ENCODE assay signal across 1 cellular context in the genomic region with DNA sequence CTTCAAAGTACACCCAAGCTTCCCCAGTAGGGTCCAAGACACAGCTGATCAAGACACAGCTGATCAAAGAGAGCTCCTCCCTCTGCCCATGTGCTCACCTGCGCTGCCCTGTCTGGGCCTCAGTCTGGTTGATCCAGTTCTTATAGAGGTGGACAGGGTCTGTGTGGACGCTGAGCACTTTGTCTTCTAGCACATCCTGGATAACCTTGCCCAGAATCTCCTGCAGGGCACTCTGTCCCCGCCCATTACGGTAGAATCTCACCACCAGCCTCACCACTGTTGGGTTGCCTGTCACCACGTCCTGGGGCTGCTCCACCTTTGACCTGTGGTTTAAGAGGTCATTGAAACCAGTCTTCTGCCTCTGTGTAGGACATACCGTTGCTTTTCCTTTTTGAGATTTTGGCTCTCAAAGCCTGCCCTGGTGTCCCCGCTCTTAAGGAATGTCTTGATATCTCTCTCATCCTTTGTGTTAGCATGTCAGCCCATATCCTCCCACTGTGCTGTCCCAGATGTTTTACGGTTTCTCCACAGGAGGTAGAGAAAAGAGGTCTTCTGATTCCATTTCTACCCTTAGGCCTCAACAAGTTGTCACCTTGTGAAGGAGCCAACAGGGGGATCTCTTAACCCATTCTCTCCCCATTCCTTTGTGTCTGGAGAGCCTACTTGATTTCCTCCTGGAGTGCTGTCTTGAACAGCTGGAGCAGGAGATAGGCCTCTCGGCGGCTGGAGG.
TF ChIP-seq lines count a peak whose summit lies in the region.

No MANE protein-coding gene starts in this region.

TF ChIP-seq in K562, 482 proteins besides CTCF, POLR2A, EP300 and RAD21:
- TF ChIP-seq ZNF77 (CRISPR knock-in tag; IDR thresholded peaks at IDR 0.05) (no peak), NR2C1 (IDR thresholded peaks at IDR 0.05) (0 out of 2 replicates have a peak, but pooled peaks have one; percentile 21), NR2C1 (tag; IDR thresholded peaks at IDR 0.05) (no peak)
